Comparison of ENCODE assay signal across 10 cellular contexts in the genomic region with DNA sequence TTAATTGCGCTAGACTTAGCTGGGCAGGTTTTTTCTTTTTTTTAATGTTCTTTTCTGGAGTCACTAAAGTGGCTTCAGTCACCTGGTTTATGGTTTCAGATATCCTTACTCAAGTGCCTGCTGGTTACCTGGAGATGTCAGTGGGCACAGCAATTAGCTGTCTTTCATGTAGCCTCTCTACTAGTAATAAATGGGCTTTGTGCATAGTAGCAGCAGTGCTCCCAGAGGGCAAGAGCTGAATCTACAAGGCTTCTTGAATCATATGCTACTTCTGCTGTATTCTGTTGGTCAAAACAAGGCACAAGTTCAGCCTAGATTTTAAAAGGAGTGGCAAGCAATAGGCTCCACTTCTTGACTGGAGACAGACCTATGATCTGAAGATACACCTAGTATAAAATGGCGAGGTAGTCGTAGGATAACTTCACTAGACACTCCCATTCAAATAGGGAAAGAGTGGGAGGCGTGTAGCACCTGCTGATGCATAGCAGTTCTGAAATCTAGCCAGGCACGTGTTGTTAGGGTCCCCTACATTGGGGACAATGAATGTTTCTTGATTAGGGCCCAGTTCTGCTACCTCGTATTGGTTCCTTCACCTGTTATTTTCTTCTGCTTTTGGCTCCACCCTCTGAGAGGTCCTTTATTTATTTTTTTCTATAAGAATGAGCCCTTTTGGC. TPM values are rescaled to one million over a fixed set of nuclear protein-coding genes. Genes with fewer than 3 reads are reported as not detected.
DNase-seq lines count a peak whose midpoint lies in the region; ATAC-seq, FAIRE-seq and TF ChIP-seq lines count a peak whose summit lies in the region.
"Had no signal": no experiment of that assay in that cellular context is flagged by ENCODE, and none has a peak within 500 bp of the region (broad histone marks: within the 10 kb centered on the region; RNA-seq: fewer than 3 reads in every experiment).

No MANE protein-coding gene starts in this region.

- no peak for FAIRE-seq in pancreas (lab: Jason Lieb, UNC)

- peaks cover 3% of the 10 kb centered on the region for H3K36me3 Mint-ChIP-seq in activated CD4-positive, alpha-beta T cell treated with anti-CD3 and anti-CD28 coated beads for 36 hours (ENCODE audit: low read depth)
- H3K36me3 Mint-ChIP-seq in Calu3 (ENCODE audit: insufficient read depth, unreplicated experiment) = peaks cover 3% of the 10 kb centered on the region

- WGBS in pancreas, 2 donors = 81 to 91% methylated on average over 6 of the region's 6 CpGs

- POLR2A ChIA-PET in activated CD4-positive, alpha-beta T cell treated with anti-CD3 and anti-CD28 coated beads for 36 hours (lab: Charles Lee) = no interaction called here

- peaks cover 35% of the 10 kb centered on the region for H3K79me2 ChIP-seq in OCI-LY3 (ENCODE audit: low read length)

- H3K9me3 Mint-ChIP-seq in activated CD4-positive, alpha-beta T cell treated with anti-CD3 and anti-CD28 coated beads for 36 hours (ENCODE audit: low read depth) = no peaks in the 10 kb centered on the region
- no peaks in the 10 kb centered on the region for H3K9me3 Mint-ChIP-seq in Calu3 (ENCODE audit: low read depth, unreplicated experiment)

- H3K36me3 ChIP-seq in OCI-LY3 (replicated peaks; ENCODE audit: low read depth, low read length) (no peaks in the 10 kb centered on the region), pancreas (no peaks in the 10 kb centered on the region)
- H3K36me3 ChIP-seq: SJCRH30, suprapubic skin had no signal

- no peak overlapping the region for H2AFZ ChIP-seq in OCI-LY3 (ENCODE audit: low read depth, low read length)

- CTCF ChIA-PET in activated CD4-positive, alpha-beta T cell treated with anti-CD3 and anti-CD28 coated beads for 36 hours (lab: Charles Lee) = interaction anchor here (1.1 kb wide), 1 partner anchor 72 kb away, joined by 4 read pairs; no protein-coding TSS in a partner anchor
- CTCF ChIA-PET in Calu3 (lab: Charles Lee) = no interaction called here

- no peaks in the 10 kb centered on the region for H3K27me3 Mint-ChIP-seq in activated CD4-positive, alpha-beta T cell treated with anti-CD3 and anti-CD28 coated beads for 36 hours
- H3K27me3 Mint-ChIP-seq in Calu3 (ENCODE audit: unreplicated experiment) = no peaks in the 10 kb centered on the region

- H3K4me1 ChIP-seq in OCI-LY3 (ENCODE audit: low read length) (no peaks in the 10 kb centered on the region), pancreas (peaks cover 0 to 10% (median 1%) of the 10 kb centered on the region in 3 donors)

- no peak overlapping the region for H3K4me2 ChIP-seq in OCI-LY3 (ENCODE audit: low read length)

- TF ChIP-seq CTCF in OCI-LY3 (IDR thresholded peaks at IDR 0.05; ENCODE audit: low read depth, low read length) (0 out of 2 replicates have a peak, but pooled peaks have one; percentile 6), pancreas (IDR thresholded peaks at IDR 0.05) (no peak), Calu3 (IDR thresholded peaks at IDR 0.05; ENCODE audit: unreplicated experiment) (no peak)

- peak; percentile 28 for DNase-seq in activated CD4-positive, alpha-beta T cell treated with anti-CD3 and anti-CD28 coated beads for 36 hours
- DNase-seq in activated CD4-positive, alpha-beta T cell treated with anti-CD3 and anti-CD28 coated beads, Interleukin-2, amount 50 U/mL, for 4 hours = no peak
- peak; percentile 9 for DNase-seq in Jurkat, Clone E6-1 (ENCODE audit: low read depth, low spot score)
- DNase-seq in pancreas (no peak), Calu3 (no peak), head of caudate nucleus (no peak)
- DNase-seq: SJCRH30 had no signal

- H3K27ac ChIP-seq in OCI-LY3 (ENCODE audit: low read length) = no peak overlapping the region
- H3K27ac ChIP-seq in pancreas = no peak overlapping the region
- H3K27ac ChIP-seq: SJCRH30, suprapubic skin had no signal

- H3K9me3 ChIP-seq in OCI-LY3 (ENCODE audit: insufficient read depth, low read length) (no peaks in the 10 kb centered on the region), pancreas (no peaks in the 10 kb centered on the region)
- H3K9me3 ChIP-seq: SJCRH30, suprapubic skin had no signal

- peaks cover 34% of the 10 kb centered on the region for H3K4me1 Mint-ChIP-seq in activated CD4-positive, alpha-beta T cell treated with anti-CD3 and anti-CD28 coated beads for 36 hours
- peaks cover 18% of the 10 kb centered on the region for H3K4me1 Mint-ChIP-seq in Calu3 (ENCODE audit: low read depth, unreplicated experiment)

- H3K27ac Mint-ChIP-seq in activated CD4-positive, alpha-beta T cell treated with anti-CD3 and anti-CD28 coated beads for 36 hours = no peak overlapping the region
- H3K27ac Mint-ChIP-seq in Calu3 (ENCODE audit: unreplicated experiment) = no peak overlapping the region

- H3K9ac ChIP-seq in OCI-LY3 (ENCODE audit: low read length) = no peak overlapping the region

- no peaks in the 10 kb centered on the region for H4K20me1 ChIP-seq in OCI-LY3 (ENCODE audit: insufficient read depth, low read length)

- intact Hi-C loops in activated CD4-positive, alpha-beta T cell treated with anti-CD3 and anti-CD28 coated beads for 36 hours (cut with DNase I, micrococcal nuclease) = no loop called here
- intact Hi-C loops in pancreas (cut with DNase I) (no loop called here), Calu3 (cut with micrococcal nuclease; ENCODE audit: unreplicated experiment) (no loop called here), head of caudate nucleus (cut with DNase I) (loop anchor here (10.0 kb wide), 1 partner anchor 607 kb away; no protein-coding TSS in a partner anchor)

- peak; percentile 85 for ATAC-seq in activated CD4-positive, alpha-beta T cell treated with anti-CD3 and anti-CD28 coated beads for 36 hours
- ATAC-seq in pancreas = peak in 3 of 4 donors; percentile 43 to 88 (median 85)
- ATAC-seq in GM18873 (IDR thresholded peaks at IDR 0.05; ENCODE audit: low FRiP score, unreplicated experiment) = no peak

- H3K4me3 ChIP-seq in Jurkat, Clone E6-1 (ENCODE audit: low read length) = no peak overlapping the region
- H3K4me3 ChIP-seq in OCI-LY3 (ENCODE audit: low read length) (no peak overlapping the region), pancreas (no peak overlapping the region)
- H3K4me3 ChIP-seq: SJCRH30, suprapubic skin had no signal

- no peaks in the 10 kb centered on the region for H3K27me3 ChIP-seq in OCI-LY3 (ENCODE audit: low read depth, low read length)
- H3K27me3 ChIP-seq in pancreas = no peaks in the 10 kb centered on the region
- H3K27me3 ChIP-seq: SJCRH30, suprapubic skin had no signal

- BruUV-seq in Calu3 (replicated peaks; lab: Mats Ljungman, UMichigan) = no TSS peak

- H3K4me3 Mint-ChIP-seq in activated CD4-positive, alpha-beta T cell treated with anti-CD3 and anti-CD28 coated beads for 36 hours = no peak overlapping the region
- no peak overlapping the region for H3K4me3 Mint-ChIP-seq in Calu3 (ENCODE audit: low read depth, unreplicated experiment)

RNA-seq across cellular contexts. Expression of a gene that starts 7.0 kb away (rescaled TPM):
- 10 to 100 TPM; 15.5 to 24.1 TPM for total RNA-seq in activated CD4-positive, alpha-beta T cell treated with anti-CD3 and anti-CD28 coated beads for 36 hours
- 25.4 TPM for polyA plus RNA-seq in Jurkat, Clone E6-1 (2012; ENCODE audit: insufficient read depth, insufficient read length)
- total RNA-seq in pancreas (10 to 100 TPM; 16.0 to 29.9 (median 24.3) TPM), Calu3 (2022) (59.5 and 62.2 TPM in 2 replicates)
- polyA plus RNA-seq in pancreas = 10 to 100 TPM in 1 of 2 donors, 1 to 10 TPM in 1; 4.4 to 18.6 TPM

Comparison
In these comparisons a context has a peak if more than half of its experiments do, and no peak if none do; other contexts are left out.
1. DNase-seq: peak in activated CD4-positive, alpha-beta T cell treated with anti-CD3 and anti-CD28 coated beads for 36 hours (single experiment) and Jurkat, Clone E6-1 (single experiment); none in activated CD4-positive, alpha-beta T cell treated with anti-CD3 and anti-CD28 coated beads, Interleukin-2, amount 50 U/mL, for 4 hours (0 of 2), pancreas (0 of 6), Calu3 (single experiment) and head of caudate nucleus (0 of 42).